In the genomic region with DNA sequence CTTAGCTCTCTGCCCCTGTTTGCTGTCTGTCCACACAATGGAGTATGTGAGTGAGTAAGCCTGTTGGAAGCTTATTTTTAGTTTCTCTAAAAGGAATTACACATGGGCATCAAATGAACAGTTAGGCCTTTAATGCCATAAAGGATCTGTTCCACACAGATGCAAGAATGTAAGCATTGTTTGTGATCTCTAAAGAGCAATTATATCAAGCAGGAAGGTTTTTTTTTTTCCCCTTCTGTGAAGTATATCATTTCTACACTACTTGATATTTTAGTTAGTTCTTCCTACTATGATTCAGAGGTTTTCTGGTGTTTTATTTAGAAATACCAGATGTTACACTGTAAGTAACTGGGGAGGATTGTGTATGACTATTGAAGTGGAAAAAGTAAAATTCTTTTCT, we compare ENCODE assay signal across 14 cellular contexts.
DNase-seq lines count a peak whose midpoint lies in the region; ATAC-seq, FAIRE-seq and TF ChIP-seq lines count a peak whose summit lies in the region.
"Had no signal": no experiment of that assay in that cellular context is flagged by ENCODE, and none has a peak within 500 bp of the region (broad histone marks: within the 10 kb centered on the region; RNA-seq: fewer than 3 reads in every experiment).

No MANE protein-coding gene starts in this region.

- peaks cover 10% of the 10 kb centered on the region for H3K4me1 ChIP-seq in IMR-90 (ENCODE audit: control insufficient read depth, insufficient read depth, low read length)
- H3K4me1 ChIP-seq: heart left ventricle had no signal

- TF ChIP-seq RAD21 in IMR-90 (IDR thresholded peaks at IDR 0.05; ENCODE audit: low read length) = no peak

- no peaks in the 10 kb centered on the region for H3K27me3 ChIP-seq in IMR-90 (ENCODE audit: control insufficient read depth, insufficient read depth, low read length)
- H3K27me3 ChIP-seq: heart left ventricle had no signal

- TF ChIP-seq POLR2A in GM12892 (IDR thresholded peaks at IDR 0.05; ENCODE audit: low read depth, low read length) = no peak
- TF ChIP-seq POLR2A in IMR-90 (IDR thresholded peaks at IDR 0.05; ENCODE audit: low read depth, low read length) = no peak

- H3K4ac ChIP-seq in IMR-90 (ENCODE audit: low read depth, low read length) = peak overlapping the region; percentile 79

- H3K9ac ChIP-seq in IMR-90 (ENCODE audit: low read depth, low read length) = no peak overlapping the region

- H2AFZ ChIP-seq in IMR-90 (replicated peaks; ENCODE audit: low read length, poor library complexity) = peak overlapping the region; percentile 67

- H3K27me3 Mint-ChIP-seq in activated T-cell treated with anti-CD3 and anti-CD28 coated beads, Interleukin-2, amount 50 U/mL, for 72 hours (ENCODE audit: low read depth) = no peaks in the 10 kb centered on the region
- peaks cover 0 to 2% (median 0%) of the 10 kb centered on the region in 3 donors for H3K27me3 Mint-ChIP-seq in immature natural killer cell (ENCODE audit: low read depth in 3 of 3)
- H3K27me3 Mint-ChIP-seq: stimulated activated naive B cell treated with anti-CD40 and anti-IgM and Interleukin-4, amounts not matched to agents 10 μg/mL and 1 μg/mL and 100 μg/mL, for 72 hours had no signal

- peaks cover 7% of the 10 kb centered on the region for H3K9me1 ChIP-seq in IMR-90 (ENCODE audit: insufficient read depth, low read length)

- peak overlapping the region; percentile 30 for H3K14ac ChIP-seq in IMR-90 (replicated peaks; ENCODE audit: low read depth, low read length)

- H3K23ac ChIP-seq in IMR-90 (ENCODE audit: low read depth, low read length) = peak overlapping the region; percentile 48; the same call in 1 of the 2 replicates

- H3K9me3 Mint-ChIP-seq in activated T-cell treated with anti-CD3 and anti-CD28 coated beads, Interleukin-2, amount 50 U/mL, for 72 hours = no peaks in the 10 kb centered on the region
- peaks cover 1 to 14% (median 3%) of the 10 kb centered on the region in 6 donors for H3K9me3 Mint-ChIP-seq in immature natural killer cell
- H3K9me3 Mint-ChIP-seq: stimulated activated naive B cell treated with anti-CD40 and anti-IgM and Interleukin-4, amounts not matched to agents 10 μg/mL and 1 μg/mL and 100 μg/mL, for 72 hours had no signal

- ATAC-seq in IMR-90 (ENCODE audit: low read depth) = peak; percentile 91
- no peak for ATAC-seq in GM18502 (IDR thresholded peaks at IDR 0.05; ENCODE audit: poor library complexity, unreplicated experiment)
- ATAC-seq in activated T-cell treated with anti-CD3 and anti-CD28 coated beads, Interleukin-2, amount 50 U/mL, for 72 hours (replicated peaks in 1 of 2) = no peak
- ATAC-seq: HCT116; heart left ventricle; stimulated activated naive B cell treated with anti-CD40 and anti-IgM and Interleukin-4, amounts not matched to agents 10 μg/mL and 1 μg/mL and 100 μg/mL, for 72 hours had no signal

- no peaks in the 10 kb centered on the region for H3K4me1 Mint-ChIP-seq in activated T-cell treated with anti-CD3 and anti-CD28 coated beads, Interleukin-2, amount 50 U/mL, for 72 hours (ENCODE audit: low read depth)
- H3K4me1 Mint-ChIP-seq in immature natural killer cell = no peaks in the 10 kb centered on the region
- H3K4me1 Mint-ChIP-seq: stimulated activated naive B cell treated with anti-CD40 and anti-IgM and Interleukin-4, amounts not matched to agents 10 μg/mL and 1 μg/mL and 100 μg/mL, for 72 hours had no signal

- peak overlapping the region; percentile 73; the same call in 1 of the 2 replicates for H2BK20ac ChIP-seq in IMR-90 (ENCODE audit: low read depth, low read length)

- peak overlapping the region; percentile 33; the same call in 1 of the 2 replicates for H4K5ac ChIP-seq in IMR-90 (ENCODE audit: low read depth, low read length)

- H2BK15ac ChIP-seq in IMR-90 (ENCODE audit: low read depth, low read length) = peak overlapping the region; percentile 30; the same call in 1 of the 3 replicates

- peak overlapping the region; percentile 97 for H2BK5ac ChIP-seq in IMR-90 (ENCODE audit: low read depth, low read length, poor library complexity, severe bottlenecking)

- H4K20me1 ChIP-seq in IMR-90 (ENCODE audit: insufficient read depth, low read length) = no peaks in the 10 kb centered on the region

- intact Hi-C loops in IMR-90 (cut with micrococcal nuclease) = loop anchor here (5.0 to 10.0 kb wide), 2 partner anchors 494 to 629 kb away; partner anchors contain the start of gene COL12A1

- H3K36me3 ChIP-seq in IMR-90 (ENCODE audit: control insufficient read depth, insufficient read depth, low read length) = no peaks in the 10 kb centered on the region
- H3K36me3 ChIP-seq: heart left ventricle had no signal

- no peak overlapping the region for H3K4me3 Mint-ChIP-seq in activated T-cell treated with anti-CD3 and anti-CD28 coated beads, Interleukin-2, amount 50 U/mL, for 72 hours
- no peak overlapping the region for H3K4me3 Mint-ChIP-seq in immature natural killer cell
- H3K4me3 Mint-ChIP-seq: stimulated activated naive B cell treated with anti-CD40 and anti-IgM and Interleukin-4, amounts not matched to agents 10 μg/mL and 1 μg/mL and 100 μg/mL, for 72 hours had no signal

- dilution Hi-C loops in IMR-90 (cut with HindIII; ENCODE audit: low sequenced_read_pairs, unreplicated experiment) = no loop called here

- H3K4me3 ChIP-seq in IMR-90 (ENCODE audit: insufficient read depth, low read depth, low read length) = no peak overlapping the region
- H3K4me3 ChIP-seq in retinal pigment epithelial cell (ENCODE audit: low read length) = no peak overlapping the region
- H3K4me3 ChIP-seq: heart left ventricle had no signal

- peak overlapping the region in 1 of 2 experiments; percentile 13; a peak in 2 of 4 replicates for H4K8ac ChIP-seq in IMR-90 (ENCODE audit: low read depth in 2 of 2, low read length in 2 of 2)

- POLR2A ChIA-PET in IMR-90 (lab: Charles Lee; ENCODE audit: unreplicated experiment) = interaction anchor here (0.6 kb wide), 1 partner anchor 280 kb away, joined by 3 read pairs; no protein-coding TSS in a partner anchor

- H3K36me3 Mint-ChIP-seq in activated T-cell treated with anti-CD3 and anti-CD28 coated beads, Interleukin-2, amount 50 U/mL, for 72 hours (ENCODE audit: insufficient read depth in 2 of 2) = no peaks in the 10 kb centered on the region
- no peaks in the 10 kb centered on the region for H3K36me3 Mint-ChIP-seq in immature natural killer cell
- H3K36me3 Mint-ChIP-seq: stimulated activated naive B cell treated with anti-CD40 and anti-IgM and Interleukin-4, amounts not matched to agents 10 μg/mL and 1 μg/mL and 100 μg/mL, for 72 hours had no signal

- H3K79me1 ChIP-seq in IMR-90 (ENCODE audit: low read depth in 1 of 2, low read length in 2 of 2) = 0 out of 4 replicates have a peak, but pooled peaks cover 0 to 4% of the 10 kb centered on the region in 2 experiments

- DNase-seq in GM12892 (ENCODE audit: insufficient read length) = no peak
- peak; percentile 89 for DNase-seq in IMR-90
- peak; percentile 67 for DNase-seq in epidermal melanocyte (ENCODE audit: insufficient read length, low spot score)
- DNase-seq in retinal pigment epithelial cell (ENCODE audit: low read depth) = peak; percentile 65
- no peak for DNase-seq in activated T-cell treated with anti-CD3 and anti-CD28 coated beads, Interleukin-2, amount 50 U/mL, for 72 hours
- DNase-seq in immature natural killer cell = no peak
- no peak for DNase-seq in DMS153 treated with DMSO at 0.1 percent for 48 hours (lab: John Stamatoyannopoulos, UW; ENCODE audit: unreplicated experiment)
- DNase-seq: caudate nucleus; DMS79 treated with DMSO at 0.1 percent for 48 hours; heart left ventricle; NCI-H1694 treated with DMSO at 0.1 percent for 48 hours; stimulated activated naive B cell treated with anti-CD40 and anti-IgM and Interleukin-4, amounts not matched to agents 10 μg/mL and 1 μg/mL and 100 μg/mL, for 72 hours had no signal

- 0 out of 2 replicates have a peak overlapping the region, but pooled peaks have one; percentile 5 for H2AK5ac ChIP-seq in IMR-90 (ENCODE audit: low read depth, low read length)

- H3K27ac ChIP-seq in IMR-90 (ENCODE audit: insufficient read depth, low read length) = peak overlapping the region; percentile 77
- H3K27ac ChIP-seq: heart left ventricle had no signal

- H3K56ac ChIP-seq in IMR-90 (ENCODE audit: extremely low read depth, insufficient read depth, low read length) = 0 out of 2 replicates have a peak overlapping the region, but pooled peaks have one; percentile 74

- peak overlapping the region; percentile 60 for H2BK120ac ChIP-seq in IMR-90 (ENCODE audit: low read depth, low read length)

- no peak for TF ChIP-seq CTCF in IMR-90 (conservative IDR thresholded peaks at IDR 0.05; ENCODE audit: low read depth, low read length)
- no peak for TF ChIP-seq CTCF in retinal pigment epithelial cell (conservative IDR thresholded peaks at IDR 0.05; ENCODE audit: low read depth, low read length)

- peak overlapping the region; percentile 51; the same call in 1 of the 2 replicates for H3K18ac ChIP-seq in IMR-90 (ENCODE audit: low read depth, low read length)

- no TSS peak for BruUV-seq in IMR-90 (replicated peaks; lab: Mats Ljungman, UMichigan)

- H4K91ac ChIP-seq in IMR-90 (ENCODE audit: insufficient read depth, low read depth, low read length) = peak overlapping the region; percentile 58; the same call in 1 of the 2 replicates

- H3K9me3 ChIP-seq in IMR-90 (ENCODE audit: control insufficient read depth, insufficient read depth, low read length) = no peaks in the 10 kb centered on the region
- H3K9me3 ChIP-seq: heart left ventricle had no signal

- in situ Hi-C loops in IMR-90 (cut with MboI; ENCODE audit: low sequenced_read_pairs) = no loop called here

- no peak overlapping the region for H2AK9ac ChIP-seq in IMR-90 (replicated peaks; ENCODE audit: low read depth, low read length, poor library complexity)

- H3K27ac Mint-ChIP-seq in activated T-cell treated with anti-CD3 and anti-CD28 coated beads, Interleukin-2, amount 50 U/mL, for 72 hours = no peak overlapping the region
- H3K27ac Mint-ChIP-seq in immature natural killer cell = no peak overlapping the region

- peak; percentile 56 for FAIRE-seq in GM12892 (lab: Jason Lieb, UNC)

- H3K4me2 ChIP-seq in IMR-90 (ENCODE audit: low read depth, low read length) = peak overlapping the region; percentile 38

- CTCF ChIA-PET in IMR-90 (lab: Yijun Ruan, JAX) = interaction anchor here (1.0 to 1.2 kb wide), 2 partner anchors 169 to 626 kb away, joined by 3 to 4 read pairs; no protein-coding TSS in a partner anchor

TF ChIP-seq in IMR-90, 13 proteins besides CTCF, POLR2A, EP300 and RAD21:
- peak; percentile 51; the same call in 1 of the 2 replicates for TF ChIP-seq CEBPB (IDR thresholded peaks at IDR 0.05; ENCODE audit: low read depth, low read length)
- TF ChIP-seq ELK1 (IDR thresholded peaks at IDR 0.05; ENCODE audit: borderline replicate concordance, low read depth, low read length) = no peak

Comparison
In these comparisons a context has a peak if more than half of its experiments do, and no peak if none do; other contexts are left out.
1. DNase-seq: peak in IMR-90 (single experiment), epidermal melanocyte (single experiment) and retinal pigment epithelial cell (single experiment); none in GM12892 (single experiment), activated T-cell treated with anti-CD3 and anti-CD28 coated beads, Interleukin-2, amount 50 U/mL, for 72 hours (0 of 2), immature natural killer cell (0 of 3) and DMS153 treated with DMSO at 0.1 percent for 48 hours (single experiment).